22 cellular contexts compared by ENCODE assay signal in genomic region chr10:8752146-8752843, GRCh38.
"Had no signal": no experiment of that assay in that cellular context is flagged by ENCODE, and none has a peak within 500 bp of the region (broad histone marks: within the 10 kb centered on the region; RNA-seq: fewer than 3 reads in every experiment).

No MANE protein-coding gene starts in this region.

- H3K9me3 ChIP-seq: esophagus muscularis mucosa, gastrocnemius medialis, left ventricle myocardium inferior, lower lobe of right lung, ovary, stomach, thoracic aorta had no signal

- FAIRE-seq: colon, keratinocyte, small intestine, urothelium cell line had no signal

- ATAC-seq: effector memory CD8-positive, alpha-beta T cell; gastrocnemius medialis; naive thymus-derived CD4-positive, alpha-beta T cell; right cardiac atrium had no signal

- H3K27ac ChIP-seq: epithelial cell of prostate, esophagus muscularis mucosa, gastrocnemius medialis, left ventricle myocardium inferior, lower lobe of right lung, ovary, stomach, thoracic aorta had no signal

- H3K36me3 Mint-ChIP-seq: immature natural killer cell had no signal

- H3K27me3 Mint-ChIP-seq: dendritic cell treated with granulocyte-macrophage colony-stimulating factor and Interleukin-4, amounts not matched to agents 40 ng/mL and 50 ng/mL, for 4 days had no signal

- H3K36me3 ChIP-seq: esophagus muscularis mucosa, gastrocnemius medialis, left ventricle myocardium inferior, lower lobe of right lung, ovary, stomach, thoracic aorta had no signal

- H3K27me3 ChIP-seq: esophagus muscularis mucosa, gastrocnemius medialis, ovary, stomach had no signal

- H3K27ac Mint-ChIP-seq: dendritic cell treated with granulocyte-macrophage colony-stimulating factor and Interleukin-4, amounts not matched to agents 40 ng/mL and 50 ng/mL, for 4 days; effector memory CD8-positive, alpha-beta T cell; immature natural killer cell; naive thymus-derived CD4-positive, alpha-beta T cell; nephron progenitor cell had no signal

- H3K4me1 Mint-ChIP-seq: immature natural killer cell; naive thymus-derived CD4-positive, alpha-beta T cell; nephron progenitor cell had no signal

- H3K4me3 Mint-ChIP-seq: dendritic cell treated with granulocyte-macrophage colony-stimulating factor and Interleukin-4, amounts not matched to agents 40 ng/mL and 50 ng/mL, for 4 days; effector memory CD8-positive, alpha-beta T cell; immature natural killer cell; naive thymus-derived CD4-positive, alpha-beta T cell; nephron progenitor cell had no signal

- H3K9me3 Mint-ChIP-seq: effector memory CD8-positive, alpha-beta T cell had no signal

- H3K4me3 ChIP-seq: esophagus muscularis mucosa, gastrocnemius medialis, left ventricle myocardium inferior, lower lobe of right lung, ovary, stomach, thoracic aorta had no signal

- H3K4me1 ChIP-seq: esophagus muscularis mucosa, gastrocnemius medialis, left ventricle myocardium inferior, lower lobe of right lung, stomach had no signal

- DNase-seq: effector memory CD8-positive, alpha-beta T cell; gastrocnemius medialis; immature natural killer cell; left ventricle myocardium inferior; lower lobe of right lung; mesenchymal stem cell; naive thymus-derived CD4-positive, alpha-beta T cell; nephron progenitor cell; ovary; right cardiac atrium; small intestine; stimulated activated CD4-positive, alpha-beta T cell treated with anti-CD3 and anti-CD28 coated beads, Interleukin-12 subunit alpha, Interleukin-12 subunit beta, amount 100 ng/mL, for 4 hours; stimulated activated naive CD4-positive, alpha-beta T cell; stomach; substantia nigra had no signal
